In genomic region chr3:170467560-170467959, GRCh38 we compare ENCODE assay signal across 20 cellular contexts. TPM values are rescaled to one million over a fixed set of nuclear protein-coding genes. Genes with fewer than 3 reads are reported as not detected.
A peak's percentile ranks its signal among the peaks of the same experiment; 100 is the strongest.
DNase-seq lines count a peak whose midpoint lies in the region; ATAC-seq and TF ChIP-seq lines count a peak whose summit lies in the region.
"Had no signal": no experiment of that assay in that cellular context is flagged by ENCODE, and none has a peak within 500 bp of the region (broad histone marks: within the 10 kb centered on the region; RNA-seq: fewer than 3 reads in every experiment).

No MANE protein-coding gene starts in this region.

- peak overlapping the region; percentile 61 for H3K4me3 Mint-ChIP-seq in nephron progenitor cell
- no peak overlapping the region for H3K4me3 Mint-ChIP-seq in stimulated activated naive B cell treated with anti-CD40 and anti-IgM and Interleukin-4, amounts not matched to agents 10 μg/mL and 1 μg/mL and 100 μg/mL, for 72 hours
- H3K4me3 Mint-ChIP-seq: activated naive CD8-positive, alpha-beta T cell treated with anti-CD3 and anti-CD28 coated beads for 36 hours; CD4-positive, CD25-positive, alpha-beta regulatory T cell; HFFc6; immature natural killer cell; T-helper 2 cell treated with Interferon-gamma antibody and Interleukin-4, amounts not matched to agents 5 μg/mL and 100 μg/mL, for 36 hours had no signal

- H3K36me3 ChIP-seq in esophagus squamous epithelium = no peaks in the 10 kb centered on the region
- H3K36me3 ChIP-seq in mucosa of descending colon (ENCODE audit: low read depth) = no peaks in the 10 kb centered on the region
- H3K36me3 ChIP-seq: neutrophil, prostate gland, thoracic aorta, WERI-Rb-1 had no signal

- no peak for ATAC-seq in stimulated activated naive B cell treated with anti-CD40 and anti-IgM and Interleukin-4, amounts not matched to agents 10 μg/mL and 1 μg/mL and 100 μg/mL, for 72 hours (replicated peaks)
- no peak for ATAC-seq in mucosa of descending colon

- no peaks in the 10 kb centered on the region for H3K36me3 Mint-ChIP-seq in nephron progenitor cell (ENCODE audit: low read depth)
- no peaks in the 10 kb centered on the region for H3K36me3 Mint-ChIP-seq in stimulated activated naive B cell treated with anti-CD40 and anti-IgM and Interleukin-4, amounts not matched to agents 10 μg/mL and 1 μg/mL and 100 μg/mL, for 72 hours
- H3K36me3 Mint-ChIP-seq: activated naive CD8-positive, alpha-beta T cell treated with anti-CD3 and anti-CD28 coated beads for 36 hours; CD4-positive, CD25-positive, alpha-beta regulatory T cell; immature natural killer cell had no signal

- H3K9me3 Mint-ChIP-seq in nephron progenitor cell = no peaks in the 10 kb centered on the region
- no peaks in the 10 kb centered on the region for H3K9me3 Mint-ChIP-seq in stimulated activated naive B cell treated with anti-CD40 and anti-IgM and Interleukin-4, amounts not matched to agents 10 μg/mL and 1 μg/mL and 100 μg/mL, for 72 hours
- H3K9me3 Mint-ChIP-seq: activated naive CD8-positive, alpha-beta T cell treated with anti-CD3 and anti-CD28 coated beads for 36 hours; HFFc6; immature natural killer cell; T-helper 2 cell treated with Interferon-gamma antibody and Interleukin-4, amounts not matched to agents 5 μg/mL and 100 μg/mL, for 36 hours had no signal

- H3K9me3 ChIP-seq in esophagus squamous epithelium (no peaks in the 10 kb centered on the region), mucosa of descending colon (no peaks in the 10 kb centered on the region)
- H3K9me3 ChIP-seq: neutrophil, prostate gland, thoracic aorta had no signal

- 69 to 79% methylated on average over 4 to 5 of the region's 5 CpGs for WGBS in esophagus squamous epithelium, 2 donors

- H3K27ac Mint-ChIP-seq in nephron progenitor cell = peak overlapping the region; percentile 89
- no peak overlapping the region for H3K27ac Mint-ChIP-seq in stimulated activated naive B cell treated with anti-CD40 and anti-IgM and Interleukin-4, amounts not matched to agents 10 μg/mL and 1 μg/mL and 100 μg/mL, for 72 hours
- H3K27ac Mint-ChIP-seq: activated naive CD8-positive, alpha-beta T cell treated with anti-CD3 and anti-CD28 coated beads for 36 hours; CD4-positive, CD25-positive, alpha-beta regulatory T cell; HFFc6; immature natural killer cell; T-helper 2 cell treated with Interferon-gamma antibody and Interleukin-4, amounts not matched to agents 5 μg/mL and 100 μg/mL, for 36 hours had no signal

- DNase-seq in NCI-H1048 (lab: John Stamatoyannopoulos, UW) = peak; percentile 37
- peak; percentile 30 for DNase-seq in NCI-H2107 (lab: John Stamatoyannopoulos, UW)
- peak; percentile 74 for DNase-seq in NCI-H748 treated with DMSO at 0.1 percent for 48 hours (lab: John Stamatoyannopoulos, UW)
- peak; percentile 24 for DNase-seq in nephron progenitor cell
- no peak for DNase-seq in esophagus squamous epithelium (lab: John Stamatoyannopoulos, UW)
- no peak for DNase-seq in stimulated activated naive B cell treated with anti-CD40 and anti-IgM and Interleukin-4, amounts not matched to agents 10 μg/mL and 1 μg/mL and 100 μg/mL, for 72 hours
- DNase-seq in mucosa of descending colon = no peak
- no peak for DNase-seq in NCI-H1694 treated with DMSO at 0.1 percent for 48 hours (lab: John Stamatoyannopoulos, UW)
- DNase-seq: activated naive CD8-positive, alpha-beta T cell treated with anti-CD3 and anti-CD28 coated beads for 36 hours; CD4-positive, CD25-positive, alpha-beta regulatory T cell; cerebellar nuclear complex; effector CD4-positive, alpha-beta T cell; HFFc6; immature natural killer cell; WERI-Rb-1 had no signal

- peaks cover 3% of the 10 kb centered on the region for H3K27me3 Mint-ChIP-seq in nephron progenitor cell (ENCODE audit: low read depth, poor library complexity)
- peaks cover 32 to 41% of the 10 kb centered on the region in 2 donors for H3K27me3 Mint-ChIP-seq in stimulated activated naive B cell treated with anti-CD40 and anti-IgM and Interleukin-4, amounts not matched to agents 10 μg/mL and 1 μg/mL and 100 μg/mL, for 72 hours

- peaks cover 0 to 6% (median 0%) of the 10 kb centered on the region in 4 donors for H3K27me3 ChIP-seq in esophagus squamous epithelium

- peaks cover 90% of the 10 kb centered on the region for H3K4me1 Mint-ChIP-seq in nephron progenitor cell
- H3K4me1 Mint-ChIP-seq in stimulated activated naive B cell treated with anti-CD40 and anti-IgM and Interleukin-4, amounts not matched to agents 10 μg/mL and 1 μg/mL and 100 μg/mL, for 72 hours = peaks cover 0 to 2% of the 10 kb centered on the region in 2 donors
- H3K4me1 Mint-ChIP-seq: CD4-positive, CD25-positive, alpha-beta regulatory T cell; immature natural killer cell had no signal

- H3K4me1 ChIP-seq in esophagus squamous epithelium (peaks cover 0 to 8% (median 0%) of the 10 kb centered on the region in 3 donors), mucosa of descending colon (ENCODE audit: low read depth) (no peaks in the 10 kb centered on the region)

- TF ChIP-seq CTCF in nephron progenitor cell (IDR thresholded peaks at IDR 0.05) (no peak), esophagus squamous epithelium (IDR thresholded peaks at IDR 0.05) (no peak), mucosa of descending colon (IDR thresholded peaks at IDR 0.05) (no peak)

- intact Hi-C loops in esophagus squamous epithelium (cut with DNase I) (no loop called here), mucosa of descending colon (cut with DNase I, micrococcal nuclease) (no loop called here)

- TF ChIP-seq POLR2A in esophagus squamous epithelium (IDR thresholded peaks at IDR 0.05) = no peak

- H3K27ac ChIP-seq in esophagus squamous epithelium = no peak overlapping the region
- H3K27ac ChIP-seq: neutrophil, prostate gland, thoracic aorta, WERI-Rb-1 had no signal

- H3K4me3 ChIP-seq in esophagus squamous epithelium = no peak overlapping the region
- H3K4me3 ChIP-seq in mucosa of descending colon = no peak overlapping the region
- H3K4me3 ChIP-seq: prostate gland, thoracic aorta had no signal

RNA-seq across cellular contexts. Expression of gene CLDN11, which starts 48.9 kb away (rescaled TPM):
- total RNA-seq in esophagus squamous epithelium (1 to 10 TPM in 3 of 4 donors, under 1 TPM in 1; 0.57 to 5.5 (median 1.7) TPM), mucosa of descending colon (10 to 100 TPM in 1 of 3 donors, 1 to 10 TPM in 2; 2.8 to 15.9 (median 5.9) TPM)
- total RNA-seq: activated naive CD8-positive, alpha-beta T cell treated with anti-CD3 and anti-CD28 coated beads for 36 hours; CD4-positive, CD25-positive, alpha-beta regulatory T cell; MCF 10A had no signal

Comparison
In these comparisons a context has a peak if more than half of its experiments do, and no peak if none do; other contexts are left out.
1. DNase-seq: peak in NCI-H1048 (single experiment), NCI-H2107 (single experiment), NCI-H748 treated with DMSO at 0.1 percent for 48 hours (single experiment) and nephron progenitor cell (single experiment); none in esophagus squamous epithelium (single experiment), stimulated activated naive B cell treated with anti-CD40 and anti-IgM and Interleukin-4, amounts not matched to agents 10 μg/mL and 1 μg/mL and 100 μg/mL, for 72 hours (single experiment), mucosa of descending colon (0 of 3) and NCI-H1694 treated with DMSO at 0.1 percent for 48 hours (single experiment).